Comparison of ENCODE assay signal across 21 cellular contexts in the genomic region with DNA sequence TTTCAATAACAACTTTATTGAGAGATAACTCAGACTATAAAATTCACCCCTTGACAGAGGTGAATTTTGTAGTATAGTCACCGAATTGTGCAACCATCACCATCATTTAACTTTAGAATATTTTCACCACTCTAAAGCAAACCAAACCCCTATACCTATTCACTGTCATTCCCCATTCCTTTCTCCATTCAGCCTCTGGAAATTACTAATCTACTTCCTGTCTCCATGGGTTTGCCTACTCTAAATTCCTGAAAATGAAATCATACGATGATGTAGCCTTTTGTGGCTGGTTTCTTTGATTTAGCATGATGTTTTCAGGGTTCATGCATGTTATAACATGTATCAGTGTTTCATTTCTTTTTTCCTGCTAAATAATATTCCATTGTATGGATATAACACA. TPM values are rescaled to one million over a fixed set of nuclear protein-coding genes. Genes with fewer than 3 reads are reported as not detected.
DNase-seq lines count a peak whose midpoint lies in the region; ATAC-seq and TF ChIP-seq lines count a peak whose summit lies in the region.
"Had no signal": no experiment of that assay in that cellular context is flagged by ENCODE, and none has a peak within 500 bp of the region (broad histone marks: within the 10 kb centered on the region; RNA-seq: fewer than 3 reads in every experiment).

No MANE protein-coding gene starts in this region.

- no peaks in the 10 kb centered on the region for H4K20me1 ChIP-seq in mammary epithelial cell (ENCODE audit: insufficient read depth, low read length)

- H3K4me2 ChIP-seq in mammary epithelial cell (ENCODE audit: insufficient read depth, low read depth, low read length) = no peak overlapping the region

- H3K36me3 ChIP-seq in mammary epithelial cell (ENCODE audit: insufficient read depth, low read length) = no peaks in the 10 kb centered on the region
- no peaks in the 10 kb centered on the region for H3K36me3 ChIP-seq in SJCRH30
- H3K36me3 ChIP-seq: MG63, SJSA1 had no signal

- ATAC-seq in HG03457 (IDR thresholded peaks at IDR 0.05; ENCODE audit: unreplicated experiment) (no peak), right cardiac atrium (no peak)
- ATAC-seq: CD8-positive, alpha-beta T cell had no signal

- peaks cover 7% of the 10 kb centered on the region for H3K9me3 Mint-ChIP-seq in MCF 10A (ENCODE audit: unreplicated experiment)

- H3K27ac Mint-ChIP-seq in MCF 10A (ENCODE audit: low read depth, unreplicated experiment) = no peak overlapping the region
- H3K27ac Mint-ChIP-seq: CD8-positive, alpha-beta T cell; H9 had no signal

- TF ChIP-seq CTCF in mammary epithelial cell (conservative IDR thresholded peaks at IDR 0.05 in 1 of 2, IDR thresholded peaks at IDR 0.05 in 1 of 2; ENCODE audit: extremely low read depth in 1 of 2, insufficient read depth in 1 of 2, low read depth in 1 of 2, low read length in 2 of 2) (no peak), MCF 10A (IDR thresholded peaks at IDR 0.05; ENCODE audit: unreplicated experiment) (no peak), fibroblast of pulmonary artery (IDR thresholded peaks at IDR 0.05; ENCODE audit: low read length, missing control alignments) (no peak)

- intact Hi-C loops in mammary epithelial cell (cut with micrococcal nuclease) (loop anchor here (1.0 to 5.0 kb wide), 2 partner anchors 15 to 44 kb away; a partner anchor contains a TSS), MCF 10A (cut with micrococcal nuclease) (no loop called here), right cardiac atrium (cut with DNase I) (no loop called here)

- H3K4me1 ChIP-seq in mammary epithelial cell (ENCODE audit: insufficient read depth, low read length) = peaks cover 10% of the 10 kb centered on the region
- no peaks in the 10 kb centered on the region for H3K4me1 ChIP-seq in SJCRH30
- H3K4me1 ChIP-seq in right cardiac atrium (ENCODE audit: control insufficient read depth, insufficient read depth, low read length) = no peaks in the 10 kb centered on the region
- H3K4me1 ChIP-seq: SJSA1 had no signal

- no peak overlapping the region for H3K27ac ChIP-seq in mammary epithelial cell (ENCODE audit: insufficient read depth, low read depth, low read length)
- H3K27ac ChIP-seq in SJCRH30 = no peak overlapping the region
- H3K27ac ChIP-seq in right cardiac atrium (ENCODE audit: low read length) = no peak overlapping the region
- H3K27ac ChIP-seq: HL-60, SJSA1 had no signal

- H3K4me3 Mint-ChIP-seq in MCF 10A (ENCODE audit: unreplicated experiment) = no peak overlapping the region
- H3K4me3 Mint-ChIP-seq: CD8-positive, alpha-beta T cell; H9 had no signal

- H3K27me3 Mint-ChIP-seq in MCF 10A (ENCODE audit: insufficient read depth, unreplicated experiment) = no peaks in the 10 kb centered on the region

- H3K27me3 ChIP-seq in mammary epithelial cell (ENCODE audit: insufficient read depth, low read length) (no peaks in the 10 kb centered on the region), SJCRH30 (0 out of 2 replicates have a peak, but pooled peaks cover 3% of the 10 kb centered on the region), right cardiac atrium (ENCODE audit: control insufficient read depth, insufficient read depth) (no peaks in the 10 kb centered on the region)
- H3K27me3 ChIP-seq: MG63, SJSA1 had no signal

- CTCF ChIA-PET in mammary epithelial cell (lab: Charles Lee; ENCODE audit: low non-redundant PET) = no interaction called here
- CTCF ChIA-PET in MCF 10A (lab: Yijun Ruan, JAX) = interaction anchor here (0.7 kb wide), 1 partner anchor 15 kb away, joined by 3 read pairs; no protein-coding TSS in a partner anchor

- no peak overlapping the region for H3K4me3 ChIP-seq in mammary epithelial cell (replicated peaks in 1 of 3; ENCODE audit: insufficient read depth in 1 of 3, low read depth in 2 of 3, low read length in 3 of 3)
- H3K4me3 ChIP-seq in fibroblast of pulmonary artery (replicated peaks; ENCODE audit: low read depth, low read length) = no peak overlapping the region
- H3K4me3 ChIP-seq in SJCRH30 = no peak overlapping the region
- H3K4me3 ChIP-seq in right cardiac atrium (ENCODE audit: low read length) = no peak overlapping the region
- H3K4me3 ChIP-seq: MG63, SJSA1 had no signal

- in situ Hi-C loops in mammary epithelial cell (cut with MboI; ENCODE audit: low sequenced_read_pairs in 2 of 2) = no loop called here

- H3K4me1 Mint-ChIP-seq in MCF 10A (ENCODE audit: insufficient read depth, unreplicated experiment) = peaks cover 4% of the 10 kb centered on the region
- H3K4me1 Mint-ChIP-seq: H9 had no signal

- 53% methylated on average over 2 of the region's 2 CpGs for WGBS in mammary epithelial cell (ENCODE audit: low coverage, missing lambda C conversion rate)
- WGBS in right cardiac atrium = 73% methylated on average over 2 of the region's 2 CpGs

- peaks cover 7% of the 10 kb centered on the region for H3K36me3 Mint-ChIP-seq in MCF 10A (ENCODE audit: insufficient read depth, unreplicated experiment)
- H3K36me3 Mint-ChIP-seq: CD8-positive, alpha-beta T cell had no signal

- no peaks in the 10 kb centered on the region for H3K79me2 ChIP-seq in mammary epithelial cell (ENCODE audit: insufficient read depth, low read length)

- POLR2A ChIA-PET in MCF 10A (lab: Yijun Ruan, JAX) = no interaction called here

- no peaks in the 10 kb centered on the region for H3K9me3 ChIP-seq in mammary epithelial cell (replicated peaks; ENCODE audit: insufficient read depth, low read length)
- 0 out of 2 replicates have a peak, but pooled peaks cover 1% of the 10 kb centered on the region for H3K9me3 ChIP-seq in SJCRH30 (replicated peaks)
- no peaks in the 10 kb centered on the region for H3K9me3 ChIP-seq in right cardiac atrium (ENCODE audit: control insufficient read depth, low read length)
- H3K9me3 ChIP-seq: MG63 had no signal

- H2AFZ ChIP-seq in mammary epithelial cell (ENCODE audit: low read depth, low read length) = no peak overlapping the region

- H3K9ac ChIP-seq in mammary epithelial cell (ENCODE audit: insufficient read depth, low read length) = no peak overlapping the region

- dilution Hi-C loops in mammary epithelial cell (cut with HindIII; ENCODE audit: low sequenced_read_pairs) = no loop called here

- peak; percentile 78 for DNase-seq in mammary epithelial cell
- no peak for DNase-seq in MCF 10A (ENCODE audit: unreplicated experiment)
- DNase-seq in RKO (ENCODE audit: low spot score) = peak; percentile 61
- DNase-seq in fibroblast of pulmonary artery (ENCODE audit: low read depth) = peak; percentile 11
- DNase-seq in SJCRH30 = no peak
- DNase-seq in NCI-H748 (lab: John Stamatoyannopoulos, UW; ENCODE audit: unreplicated experiment) = no peak
- no peak for DNase-seq in right cardiac atrium
- DNase-seq: 8988T; CD8-positive, alpha-beta T cell; H9; KBM-7; MG63; NCI-H1092; NCI-H2081 treated with DMSO at 0.1 percent for 48 hours; NCI-H2227 treated with DMSO at 0.1 percent for 48 hours; NCI-H524 treated with DMSO at 0.1 percent for 48 hours; RPMI8226; T-helper 2 cell had no signal

- BruUV-seq in mammary epithelial cell (replicated peaks; lab: Mats Ljungman, UMichigan) (no TSS peak), MCF 10A (replicated peaks; lab: Mats Ljungman, UMichigan) (no TSS peak)

RNA-seq across cellular contexts. Expression of a gene that starts 15.6 kb away (rescaled TPM):
- total RNA-seq in mammary epithelial cell = 10 to 100 TPM; 15.3 to 18.9 TPM
- 7.7 TPM for polyA plus RNA-seq in mammary epithelial cell
- 22.0 TPM for polyA minus RNA-seq in mammary epithelial cell
- 16.8 and 21.6 TPM in 2 replicates for total RNA-seq in MCF 10A (2022)
- total RNA-seq in SJCRH30 (2014; rRNA removed; shearing (Covaris generic)) = 15.9 and 16.1 TPM in 2 replicates
- 10 to 100 TPM; 36.4 to 38.5 (median 37.1) TPM for total RNA-seq in right cardiac atrium
- 13.1 TPM for polyA plus RNA-seq in right cardiac atrium

Comparison
In these comparisons a context has a peak if more than half of its experiments do, and no peak if none do; other contexts are left out.
1. DNase-seq: peak in mammary epithelial cell (single experiment), RKO (single experiment) and fibroblast of pulmonary artery (single experiment); none in MCF 10A (single experiment), SJCRH30 (0 of 2), NCI-H748 (single experiment) and right cardiac atrium (0 of 3).